7 cellular contexts compared by ENCODE assay signal in the genomic region with DNA sequence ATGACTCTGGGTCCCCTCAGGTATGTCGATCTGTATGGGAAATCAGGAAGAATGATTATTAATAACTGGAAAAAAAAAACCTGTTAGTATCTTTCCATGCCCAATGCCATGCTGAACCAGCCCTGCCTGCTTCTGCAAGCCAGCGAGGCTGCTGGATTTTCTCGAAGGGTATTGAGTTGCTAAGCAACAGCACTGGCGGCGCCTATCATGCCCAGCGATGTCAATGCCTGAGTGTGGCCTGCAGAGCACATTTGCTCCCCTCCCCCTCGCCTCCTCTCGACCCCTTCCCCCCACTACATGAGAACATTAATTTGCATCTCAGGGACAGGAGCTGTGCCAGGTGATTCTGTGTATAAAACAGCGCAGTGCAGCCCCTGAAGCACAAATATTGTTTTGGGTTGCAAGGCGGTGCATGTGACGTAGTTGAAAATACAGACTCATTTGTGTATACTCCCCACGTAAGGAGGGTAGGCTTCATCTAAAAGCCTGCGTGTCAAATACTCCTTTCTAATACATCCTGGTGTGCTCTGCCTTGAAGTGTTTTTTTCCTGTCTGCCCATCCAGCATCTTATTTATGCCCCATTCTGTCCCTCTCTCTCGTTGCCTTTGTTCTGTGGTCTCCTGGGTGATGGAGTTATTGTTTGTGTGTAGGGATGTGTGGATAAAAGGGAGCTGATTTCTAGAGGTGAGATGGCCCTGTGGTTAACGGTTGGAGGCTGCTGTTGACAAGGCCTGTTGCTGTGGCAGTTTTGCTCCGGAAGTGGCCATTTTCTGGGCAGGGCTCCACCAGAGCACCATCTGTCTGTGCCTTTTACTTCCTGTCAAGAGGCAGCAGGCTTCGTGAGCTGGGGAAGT. TPM values are rescaled to one million over a fixed set of nuclear protein-coding genes. Genes with fewer than 3 reads are reported as not detected.
DNase-seq lines count a peak whose midpoint lies in the region; ATAC-seq and TF ChIP-seq lines count a peak whose summit lies in the region.

No MANE protein-coding gene starts in this region.

- no peaks in the 10 kb centered on the region for H3K4me1 ChIP-seq in liver (ENCODE audit: control insufficient read depth in 4 of 4, insufficient read depth in 4 of 4, low read length in 3 of 4)

- peak; percentile 33 for ATAC-seq in GM18861 (IDR thresholded peaks at IDR 0.05; ENCODE audit: unreplicated experiment)
- ATAC-seq in HG03025 (IDR thresholded peaks at IDR 0.05; ENCODE audit: low FRiP score, unreplicated experiment): peak; percentile 10

- H3K4me3 ChIP-seq in liver (ENCODE audit: low read depth in 1 of 3, low read length in 3 of 3): no peak overlapping the region

- peak overlapping the region in 1 of 2 donors; percentile 66 for H3K27ac ChIP-seq in liver (ENCODE audit: low read depth in 1 of 2, low read length in 2 of 2)

- TF ChIP-seq CTCF in liver (IDR thresholded peaks at IDR 0.05; ENCODE audit: low read depth, low read length, missing input control): no peak

- no peaks in the 10 kb centered on the region for H3K9me3 ChIP-seq in liver (ENCODE audit: control insufficient read depth in 4 of 4, low read length in 3 of 4)

- 64% methylated on average over 17 of the region's 17 CpGs for WGBS in liver

- no peak for TF ChIP-seq RAD21 in liver (IDR thresholded peaks at IDR 0.05)

- DNase-seq in NCI-H2196 (lab: John Stamatoyannopoulos, UW; ENCODE audit: unreplicated experiment) (peak; percentile 69), cerebellar nuclear complex (lab: John Stamatoyannopoulos, UW) (peak; percentile 67 to 70)
- DNase-seq in activated CD4-positive, alpha-beta T cell treated with anti-CD3 and anti-CD28 coated beads for 1 hour: peak; percentile 64
- DNase-seq in stimulated activated CD4-positive, alpha-beta T cell treated with anti-CD3 and anti-CD28 coated beads, TNF-alpha, amount 100 ng/mL, for 1 hour (ENCODE audit: low read depth in 3 of 3, low spot score in 1 of 3): peak; percentile 43 to 62 (median 59)

- no peaks in the 10 kb centered on the region for H3K27me3 ChIP-seq in liver (ENCODE audit: control insufficient read depth in 4 of 4, insufficient read depth in 4 of 4, low read length in 3 of 4)

- no peak overlapping the region for H3K9ac ChIP-seq in liver (ENCODE audit: low read depth in 1 of 2, low read length in 2 of 2)

- no peaks in the 10 kb centered on the region for H3K36me3 ChIP-seq in liver (ENCODE audit: control insufficient read depth in 4 of 4, insufficient read depth in 3 of 4, low read depth in 1 of 4, low read length in 3 of 4)

TF ChIP-seq in liver, 16 proteins besides CTCF, POLR2A, EP300 and RAD21:
- TF ChIP-seq GABPA (IDR thresholded peaks at IDR 0.05 in 1 of 2, conservative IDR thresholded peaks at IDR 0.05 in 1 of 2) (no peak), YY1 (IDR thresholded peaks at IDR 0.05) (peak; percentile 30), EGR1 (IDR thresholded peaks at IDR 0.05; ENCODE audit: low read depth in 2 of 2) (no peak)
TF ChIP-seq in liver: peak in this region for 1.

RNA-seq across cellular contexts. Expression of a gene that starts 32.7 kb away (rescaled TPM):
- 100 to 1,000 TPM in 1 of 2 donors, 10 to 100 TPM in 1; 72.8 to 104 TPM for total RNA-seq in liver
- 100 to 1,000 TPM; 157 to 200 TPM for polyA plus RNA-seq in liver
